ENCODE assay signal across 8 cellular contexts in the genomic region with DNA sequence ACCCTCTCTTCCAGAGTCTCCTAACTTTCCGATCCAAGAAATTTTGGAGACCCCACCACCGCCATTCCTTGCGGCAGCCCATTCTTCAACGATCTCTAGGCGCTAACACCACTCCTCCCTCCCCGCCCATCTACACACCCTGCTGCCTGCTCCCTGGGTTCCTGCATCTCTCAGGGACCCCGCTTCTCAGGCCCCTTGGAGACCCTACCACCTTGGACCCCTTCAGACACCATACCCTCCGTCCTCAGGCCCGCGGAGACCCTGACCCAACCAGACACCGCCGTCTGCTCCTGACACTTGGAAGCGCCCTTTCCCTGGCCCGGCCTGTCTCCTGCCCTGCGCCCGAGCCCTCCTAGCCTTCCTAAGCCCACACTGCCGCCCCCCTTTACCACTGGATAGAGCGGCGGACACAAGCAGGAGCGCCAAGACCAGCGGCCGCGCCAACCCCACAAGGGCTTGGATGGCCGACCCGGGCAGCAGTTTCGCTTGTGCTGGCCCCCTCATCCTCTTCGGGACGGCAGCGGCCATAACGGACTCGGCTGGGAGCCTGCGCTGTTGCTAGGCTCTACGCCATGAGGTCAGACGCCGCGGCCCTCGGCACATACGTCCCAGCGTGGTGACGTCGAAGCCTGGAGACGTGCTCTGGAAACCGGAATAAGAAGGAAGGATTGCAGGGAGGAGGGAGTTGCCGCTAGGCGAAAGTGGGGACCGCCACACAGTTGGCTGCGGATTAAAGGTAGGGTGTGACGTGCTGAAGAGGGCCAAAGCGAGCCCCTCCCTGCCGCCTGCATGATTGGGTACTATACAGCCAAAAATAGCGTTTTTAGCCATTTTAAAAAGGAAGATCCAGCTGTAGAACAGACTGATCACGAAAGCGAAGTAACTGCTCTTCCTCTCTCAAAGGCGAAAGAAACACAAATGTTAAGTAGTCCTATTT. TPM values are rescaled to one million over a fixed set of nuclear protein-coding genes. Genes with fewer than 3 reads are reported as not detected.
A peak's percentile ranks its signal among the peaks of the same experiment; 100 is the strongest.
DNase-seq lines count a peak whose midpoint lies in the region; ATAC-seq lines count a peak whose summit lies in the region.

A gene (minus strand): TSS at position 569 of the 937 bp plus-strand sequence. CDS start 41 bp downstream, at position 528.

- intact Hi-C loops in left colon (cut with DNase I, micrococcal nuclease), result no loop called here

- H3K36me3 ChIP-seq in BLaER1 treated with 17β-estradiol and CSF1 and Interleukin-3, amounts not matched to agents 10 nM and 100 nM, result peaks cover 27 to 56% (median 36%) of the 10 kb centered on the region in 11 experiments

- peak within 1 kb of the TSS; percentile 76 to 97 (median 93) for H3K4me2 ChIP-seq in BLaER1 treated with 17β-estradiol and CSF1 and Interleukin-3, amounts not matched to agents 10 nM and 100 nM

- peaks cover 7% of the 10 kb centered on the region for H3K9me3 Mint-ChIP-seq in activated CD4-positive, alpha-beta T cell treated with anti-CD3 and anti-CD28 coated beads, Interleukin-2, amount 10 ng/mL, durations not matched to agents 7 days and 5 days

- H4K20me1 ChIP-seq in BLaER1 treated with 17β-estradiol and CSF1 and Interleukin-3, amounts not matched to agents 10 nM and 100 nM, result peaks cover 0 to 41% (median 7%) of the 10 kb centered on the region in 11 experiments; a peak in 10 of 22 replicates

- peak within 1 kb of the TSS; percentile 94 for H3K4me3 Mint-ChIP-seq in activated CD4-positive, alpha-beta T cell treated with anti-CD3 and anti-CD28 coated beads, Interleukin-2, amount 10 ng/mL, durations not matched to agents 7 days and 5 days

- H3K27ac ChIP-seq in BLaER1 treated with 17β-estradiol and CSF1 and Interleukin-3, amounts not matched to agents 10 nM and 100 nM, result peak within 1 kb of the TSS; percentile 79 to 89 (median 87)

- ATAC-seq in GM19328 (IDR thresholded peaks at IDR 0.05; ENCODE audit: unreplicated experiment), result peak; percentile 96
- peak; percentile 97 for ATAC-seq in HG03520 (IDR thresholded peaks at IDR 0.05; ENCODE audit: unreplicated experiment)
- peak; percentile 97 for ATAC-seq in left colon

- peak within 1 kb of the TSS; percentile 87 to 96 (median 92) for H3K9ac ChIP-seq in BLaER1 treated with 17β-estradiol and CSF1 and Interleukin-3, amounts not matched to agents 10 nM and 100 nM

- peaks cover 30% of the 10 kb centered on the region for H3K36me3 Mint-ChIP-seq in activated CD4-positive, alpha-beta T cell treated with anti-CD3 and anti-CD28 coated beads, Interleukin-2, amount 10 ng/mL, durations not matched to agents 7 days and 5 days (ENCODE audit: low read depth)

- H3K4me1 ChIP-seq in BLaER1 treated with 17β-estradiol and CSF1 and Interleukin-3, amounts not matched to agents 10 nM and 100 nM, result peaks cover 30 to 53% (median 41%) of the 10 kb centered on the region in 10 experiments

- H3K4me3 ChIP-seq in BLaER1 treated with 17β-estradiol and CSF1 and Interleukin-3, amounts not matched to agents 10 nM and 100 nM, result peak within 1 kb of the TSS; percentile 74 to 97 (median 92)

- DNase-seq in NCI-H69 (lab: John Stamatoyannopoulos, UW) (peak; percentile 98), cortex of kidney (lab: John Stamatoyannopoulos, UW) (peak; percentile 50), left colon (peak; percentile 96 to 97)
- peak; percentile 96 for DNase-seq in activated CD4-positive, alpha-beta T cell treated with anti-CD3 and anti-CD28 coated beads, Interleukin-2, amount 10 ng/mL, durations not matched to agents 7 days and 5 days
- peak; percentile 95 for DNase-seq in stimulated activated CD4-positive, alpha-beta T cell treated with anti-CD3 and anti-CD28 coated beads, Interleukin-1b, Interleukin-23, amount 100 ng/mL, for 48 hours

- peak within 1 kb of the TSS; percentile 97 for H3K27ac Mint-ChIP-seq in activated CD4-positive, alpha-beta T cell treated with anti-CD3 and anti-CD28 coated beads, Interleukin-2, amount 10 ng/mL, durations not matched to agents 7 days and 5 days

- POLR2A ChIA-PET in activated CD4-positive, alpha-beta T cell treated with anti-CD3 and anti-CD28 coated beads, Interleukin-2, amount 10 ng/mL, durations not matched to agents 7 days and 5 days (lab: Charles Lee), result interaction anchor here (0.6 kb wide), 1 partner anchor 591 kb away, joined by 3 read pairs; no protein-coding TSS in a partner anchor

- H3K27me3 ChIP-seq in BLaER1 treated with 17β-estradiol and CSF1 and Interleukin-3, amounts not matched to agents 10 nM and 100 nM, result no peaks in the 10 kb centered on the region

- no peaks in the 10 kb centered on the region for H3K27me3 Mint-ChIP-seq in activated CD4-positive, alpha-beta T cell treated with anti-CD3 and anti-CD28 coated beads, Interleukin-2, amount 10 ng/mL, durations not matched to agents 7 days and 5 days

- CTCF ChIA-PET in activated CD4-positive, alpha-beta T cell treated with anti-CD3 and anti-CD28 coated beads, Interleukin-2, amount 10 ng/mL, durations not matched to agents 7 days and 5 days (lab: Charles Lee), result interaction anchor here (1.7 to 2.8 kb wide), 2 partner anchors 11 to 28 kb away, joined by 8 to 19 read pairs; no protein-coding TSS in a partner anchor

- peaks cover 0 to 10% (median 6%) of the 10 kb centered on the region in 11 experiments; a peak in 7 of 22 replicates for H3K9me3 ChIP-seq in BLaER1 treated with 17β-estradiol and CSF1 and Interleukin-3, amounts not matched to agents 10 nM and 100 nM (replicated peaks in 1 of 11)

- peaks cover 49% of the 10 kb centered on the region for H3K4me1 Mint-ChIP-seq in activated CD4-positive, alpha-beta T cell treated with anti-CD3 and anti-CD28 coated beads, Interleukin-2, amount 10 ng/mL, durations not matched to agents 7 days and 5 days

RNA-seq across cellular contexts. Expression of the gene that starts here (rescaled TPM):
- total RNA-seq in activated CD4-positive, alpha-beta T cell treated with anti-CD3 and anti-CD28 coated beads, Interleukin-2, amount 10 ng/mL, durations not matched to agents 7 days and 5 days, result 10 to 100 TPM; 21.9 to 32.7 TPM
- total RNA-seq in left colon, result 10 to 100 TPM; 29.3 to 30.6 TPM

Comparison
In these comparisons a context has a peak if more than half of its experiments do, and no peak if none do; other contexts are left out.
1. Peak in every context shown above with its lines: DNase-seq, ATAC-seq, H3K4me3 ChIP-seq and H3K27ac ChIP-seq.